In the genomic region with DNA sequence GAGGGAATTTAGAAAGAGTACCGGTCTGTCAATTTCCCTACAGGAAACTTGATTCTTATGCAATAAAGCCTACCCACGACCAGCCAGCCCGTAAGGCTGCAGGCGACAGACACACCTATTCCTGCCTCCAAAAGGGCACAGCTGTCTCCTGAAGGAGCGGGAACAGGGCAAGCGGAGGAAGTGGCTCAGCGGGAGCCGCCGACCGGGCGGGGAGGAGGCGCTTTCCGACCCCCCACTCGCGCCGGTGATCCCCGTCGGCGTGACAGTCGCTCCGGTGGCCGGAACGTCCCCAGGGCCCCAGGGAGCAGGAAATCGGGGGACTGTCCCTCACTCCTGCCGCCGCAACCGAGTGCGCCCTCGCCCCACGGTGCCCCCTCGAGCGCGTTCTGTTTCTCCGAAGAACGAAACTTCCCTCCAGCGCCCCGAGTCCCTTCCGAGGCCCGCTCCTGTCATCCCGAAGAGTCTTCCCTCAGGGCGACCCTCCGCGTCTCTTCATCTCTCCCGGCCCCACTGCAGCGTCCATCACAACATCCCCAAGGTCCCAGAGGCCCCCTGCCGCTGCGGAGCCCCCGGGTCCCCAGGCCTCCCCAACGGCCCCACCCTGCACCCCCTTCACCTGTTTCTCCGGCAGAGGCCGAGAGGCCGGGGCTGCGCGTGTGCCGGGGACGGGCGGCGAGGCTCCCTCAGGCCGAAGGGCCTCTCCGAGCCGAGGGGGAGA, we compare ENCODE assay signal across 1 cellular context.
TF ChIP-seq lines count a peak whose summit lies in the region.

No MANE protein-coding gene starts in this region.

TF ChIP-seq in HEK293, 187 proteins besides CTCF, POLR2A, EP300 and RAD21 (continued from another document and continues in another):
- no peak for TF ChIP-seq ZNF416 (tag by site-specific recombination; IDR thresholded peaks at IDR 0.05)
- TF ChIP-seq, protein P1, sequence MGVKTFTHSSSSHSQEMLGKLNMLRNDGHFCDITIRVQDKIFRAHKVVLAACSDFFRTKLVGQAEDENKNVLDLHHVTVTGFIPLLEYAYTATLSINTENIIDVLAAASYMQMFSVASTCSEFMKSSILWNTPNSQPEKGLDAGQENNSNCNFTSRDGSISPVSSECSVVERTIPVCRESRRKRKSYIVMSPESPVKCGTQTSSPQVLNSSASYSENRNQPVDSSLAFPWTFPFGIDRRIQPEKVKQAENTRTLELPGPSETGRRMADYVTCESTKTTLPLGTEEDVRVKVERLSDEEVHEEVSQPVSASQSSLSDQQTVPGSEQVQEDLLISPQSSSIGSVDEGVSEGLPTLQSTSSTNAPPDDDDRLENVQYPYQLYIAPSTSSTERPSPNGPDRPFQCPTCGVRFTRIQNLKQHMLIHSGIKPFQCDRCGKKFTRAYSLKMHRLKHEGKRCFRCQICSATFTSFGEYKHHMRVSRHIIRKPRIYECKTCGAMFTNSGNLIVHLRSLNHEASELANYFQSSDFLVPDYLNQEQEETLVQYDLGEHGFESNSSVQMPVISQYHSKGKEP (tag by site-specific recombination; IDR thresholded peaks at IDR 0.05), result peak; percentile 4; the same call in 1 of the 2 replicates
- TF ChIP-seq, protein P2, sequence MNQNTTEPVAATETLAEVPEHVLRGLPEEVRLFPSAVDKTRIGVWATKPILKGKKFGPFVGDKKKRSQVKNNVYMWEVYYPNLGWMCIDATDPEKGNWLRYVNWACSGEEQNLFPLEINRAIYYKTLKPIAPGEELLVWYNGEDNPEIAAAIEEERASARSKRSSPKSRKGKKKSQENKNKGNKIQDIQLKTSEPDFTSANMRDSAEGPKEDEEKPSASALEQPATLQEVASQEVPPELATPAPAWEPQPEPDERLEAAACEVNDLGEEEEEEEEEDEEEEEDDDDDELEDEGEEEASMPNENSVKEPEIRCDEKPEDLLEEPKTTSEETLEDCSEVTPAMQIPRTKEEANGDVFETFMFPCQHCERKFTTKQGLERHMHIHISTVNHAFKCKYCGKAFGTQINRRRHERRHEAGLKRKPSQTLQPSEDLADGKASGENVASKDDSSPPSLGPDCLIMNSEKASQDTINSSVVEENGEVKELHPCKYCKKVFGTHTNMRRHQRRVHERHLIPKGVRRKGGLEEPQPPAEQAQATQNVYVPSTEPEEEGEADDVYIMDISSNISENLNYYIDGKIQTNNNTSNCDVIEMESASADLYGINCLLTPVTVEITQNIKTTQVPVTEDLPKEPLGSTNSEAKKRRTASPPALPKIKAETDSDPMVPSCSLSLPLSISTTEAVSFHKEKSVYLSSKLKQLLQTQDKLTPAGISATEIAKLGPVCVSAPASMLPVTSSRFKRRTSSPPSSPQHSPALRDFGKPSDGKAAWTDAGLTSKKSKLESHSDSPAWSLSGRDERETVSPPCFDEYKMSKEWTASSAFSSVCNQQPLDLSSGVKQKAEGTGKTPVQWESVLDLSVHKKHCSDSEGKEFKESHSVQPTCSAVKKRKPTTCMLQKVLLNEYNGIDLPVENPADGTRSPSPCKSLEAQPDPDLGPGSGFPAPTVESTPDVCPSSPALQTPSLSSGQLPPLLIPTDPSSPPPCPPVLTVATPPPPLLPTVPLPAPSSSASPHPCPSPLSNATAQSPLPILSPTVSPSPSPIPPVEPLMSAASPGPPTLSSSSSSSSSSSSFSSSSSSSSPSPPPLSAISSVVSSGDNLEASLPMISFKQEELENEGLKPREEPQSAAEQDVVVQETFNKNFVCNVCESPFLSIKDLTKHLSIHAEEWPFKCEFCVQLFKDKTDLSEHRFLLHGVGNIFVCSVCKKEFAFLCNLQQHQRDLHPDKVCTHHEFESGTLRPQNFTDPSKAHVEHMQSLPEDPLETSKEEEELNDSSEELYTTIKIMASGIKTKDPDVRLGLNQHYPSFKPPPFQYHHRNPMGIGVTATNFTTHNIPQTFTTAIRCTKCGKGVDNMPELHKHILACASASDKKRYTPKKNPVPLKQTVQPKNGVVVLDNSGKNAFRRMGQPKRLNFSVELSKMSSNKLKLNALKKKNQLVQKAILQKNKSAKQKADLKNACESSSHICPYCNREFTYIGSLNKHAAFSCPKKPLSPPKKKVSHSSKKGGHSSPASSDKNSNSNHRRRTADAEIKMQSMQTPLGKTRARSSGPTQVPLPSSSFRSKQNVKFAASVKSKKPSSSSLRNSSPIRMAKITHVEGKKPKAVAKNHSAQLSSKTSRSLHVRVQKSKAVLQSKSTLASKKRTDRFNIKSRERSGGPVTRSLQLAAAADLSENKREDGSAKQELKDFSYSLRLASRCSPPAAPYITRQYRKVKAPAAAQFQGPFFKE (tag by site-specific recombination; IDR thresholded peaks at IDR 0.05; ENCODE audit: borderline replicate concordance), result no peak
- TF ChIP-seq BCL11B (tag by site-specific recombination; IDR thresholded peaks at IDR 0.05; ENCODE audit: low read depth), result peak; percentile 17; the same call in 1 of the 2 replicates
- TF ChIP-seq ZNF791 (tag by site-specific recombination; IDR thresholded peaks at IDR 0.05), result no peak
- TF ChIP-seq ZXDB (tag by site-specific recombination; IDR thresholded peaks at IDR 0.05), result 0 out of 2 replicates have a peak, but pooled peaks have one; percentile 23
- no peak for TF ChIP-seq ZNF768 (tag by site-specific recombination; IDR thresholded peaks at IDR 0.05)
- 0 out of 2 replicates have a peak, but pooled peaks have one; percentile 1 for TF ChIP-seq EGR2 (tag by site-specific recombination; IDR thresholded peaks at IDR 0.05; ENCODE audit: low read depth)
- no peak for TF ChIP-seq BCL11A (tag by site-specific recombination; IDR thresholded peaks at IDR 0.05; ENCODE audit: low read depth)
- TF ChIP-seq, protein P3, sequence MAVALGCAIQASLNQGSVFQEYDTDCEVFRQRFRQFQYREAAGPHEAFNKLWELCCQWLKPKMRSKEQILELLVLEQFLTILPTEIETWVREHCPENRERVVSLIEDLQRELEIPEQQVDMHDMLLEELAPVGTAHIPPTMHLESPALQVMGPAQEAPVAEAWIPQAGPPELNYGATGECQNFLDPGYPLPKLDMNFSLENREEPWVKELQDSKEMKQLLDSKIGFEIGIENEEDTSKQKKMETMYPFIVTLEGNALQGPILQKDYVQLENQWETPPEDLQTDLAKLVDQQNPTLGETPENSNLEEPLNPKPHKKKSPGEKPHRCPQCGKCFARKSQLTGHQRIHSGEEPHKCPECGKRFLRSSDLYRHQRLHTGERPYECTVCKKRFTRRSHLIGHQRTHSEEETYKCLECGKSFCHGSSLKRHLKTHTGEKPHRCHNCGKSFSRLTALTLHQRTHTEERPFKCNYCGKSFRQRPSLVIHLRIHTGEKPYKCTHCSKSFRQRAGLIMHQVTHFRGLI (tag by site-specific recombination; IDR thresholded peaks at IDR 0.05), result no peak
- peak; percentile 88 for TF ChIP-seq ZBTB48 (tag by site-specific recombination; IDR thresholded peaks at IDR 0.05)
- no peak for TF ChIP-seq ZNF239 (tag by site-specific recombination; IDR thresholded peaks at IDR 0.05)
- TF ChIP-seq, protein P4, sequence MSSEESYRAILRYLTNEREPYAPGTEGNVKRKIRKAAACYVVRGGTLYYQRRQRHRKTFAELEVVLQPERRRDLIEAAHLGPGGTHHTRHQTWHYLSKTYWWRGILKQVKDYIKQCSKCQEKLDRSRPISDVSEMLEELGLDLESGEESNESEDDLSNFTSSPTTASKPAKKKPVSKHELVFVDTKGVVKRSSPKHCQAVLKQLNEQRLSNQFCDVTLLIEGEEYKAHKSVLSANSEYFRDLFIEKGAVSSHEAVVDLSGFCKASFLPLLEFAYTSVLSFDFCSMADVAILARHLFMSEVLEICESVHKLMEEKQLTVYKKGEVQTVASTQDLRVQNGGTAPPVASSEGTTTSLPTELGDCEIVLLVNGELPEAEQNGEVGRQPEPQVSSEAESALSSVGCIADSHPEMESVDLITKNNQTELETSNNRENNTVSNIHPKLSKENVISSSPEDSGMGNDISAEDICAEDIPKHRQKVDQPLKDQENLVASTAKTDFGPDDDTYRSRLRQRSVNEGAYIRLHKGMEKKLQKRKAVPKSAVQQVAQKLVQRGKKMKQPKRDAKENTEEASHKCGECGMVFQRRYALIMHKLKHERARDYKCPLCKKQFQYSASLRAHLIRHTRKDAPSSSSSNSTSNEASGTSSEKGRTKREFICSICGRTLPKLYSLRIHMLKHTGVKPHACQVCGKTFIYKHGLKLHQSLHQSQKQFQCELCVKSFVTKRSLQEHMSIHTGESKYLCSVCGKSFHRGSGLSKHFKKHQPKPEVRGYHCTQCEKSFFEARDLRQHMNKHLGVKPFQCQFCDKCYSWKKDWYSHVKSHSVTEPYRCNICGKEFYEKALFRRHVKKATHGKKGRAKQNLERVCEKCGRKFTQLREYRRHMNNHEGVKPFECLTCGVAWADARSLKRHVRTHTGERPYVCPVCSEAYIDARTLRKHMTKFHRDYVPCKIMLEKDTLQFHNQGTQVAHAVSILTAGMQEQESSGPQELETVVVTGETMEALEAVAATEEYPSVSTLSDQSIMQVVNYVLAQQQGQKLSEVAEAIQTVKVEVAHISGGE (tag by site-specific recombination; conservative IDR thresholded peaks at IDR 0.05; ENCODE audit: low read depth), result peak; percentile 58; the same call in 1 of the 2 replicates
- peak; percentile 51 for TF ChIP-seq SP2 (tag by site-specific recombination; IDR thresholded peaks at IDR 0.05)
- no peak for TF ChIP-seq ZNF121 (tag by site-specific recombination; IDR thresholded peaks at IDR 0.05)
- no peak for TF ChIP-seq ZNF677 (tag by site-specific recombination; IDR thresholded peaks at IDR 0.05)
- no peak for TF ChIP-seq ZNF433 (tag by site-specific recombination; IDR thresholded peaks at IDR 0.05; ENCODE audit: low read depth)
- TF ChIP-seq, protein P5, sequence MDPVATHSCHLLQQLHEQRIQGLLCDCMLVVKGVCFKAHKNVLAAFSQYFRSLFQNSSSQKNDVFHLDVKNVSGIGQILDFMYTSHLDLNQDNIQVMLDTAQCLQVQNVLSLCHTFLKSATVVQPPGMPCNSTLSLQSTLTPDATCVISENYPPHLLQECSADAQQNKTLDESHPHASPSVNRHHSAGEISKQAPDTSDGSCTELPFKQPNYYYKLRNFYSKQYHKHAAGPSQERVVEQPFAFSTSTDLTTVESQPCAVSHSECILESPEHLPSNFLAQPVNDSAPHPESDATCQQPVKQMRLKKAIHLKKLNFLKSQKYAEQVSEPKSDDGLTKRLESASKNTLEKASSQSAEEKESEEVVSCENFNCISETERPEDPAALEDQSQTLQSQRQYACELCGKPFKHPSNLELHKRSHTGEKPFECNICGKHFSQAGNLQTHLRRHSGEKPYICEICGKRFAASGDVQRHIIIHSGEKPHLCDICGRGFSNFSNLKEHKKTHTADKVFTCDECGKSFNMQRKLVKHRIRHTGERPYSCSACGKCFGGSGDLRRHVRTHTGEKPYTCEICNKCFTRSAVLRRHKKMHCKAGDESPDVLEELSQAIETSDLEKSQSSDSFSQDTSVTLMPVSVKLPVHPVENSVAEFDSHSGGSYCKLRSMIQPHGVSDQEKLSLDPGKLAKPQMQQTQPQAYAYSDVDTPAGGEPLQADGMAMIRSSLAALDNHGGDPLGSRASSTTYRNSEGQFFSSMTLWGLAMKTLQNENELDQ (tag by site-specific recombination; IDR thresholded peaks at IDR 0.05; ENCODE audit: low read depth), result no peak
- TF ChIP-seq, protein P6, sequence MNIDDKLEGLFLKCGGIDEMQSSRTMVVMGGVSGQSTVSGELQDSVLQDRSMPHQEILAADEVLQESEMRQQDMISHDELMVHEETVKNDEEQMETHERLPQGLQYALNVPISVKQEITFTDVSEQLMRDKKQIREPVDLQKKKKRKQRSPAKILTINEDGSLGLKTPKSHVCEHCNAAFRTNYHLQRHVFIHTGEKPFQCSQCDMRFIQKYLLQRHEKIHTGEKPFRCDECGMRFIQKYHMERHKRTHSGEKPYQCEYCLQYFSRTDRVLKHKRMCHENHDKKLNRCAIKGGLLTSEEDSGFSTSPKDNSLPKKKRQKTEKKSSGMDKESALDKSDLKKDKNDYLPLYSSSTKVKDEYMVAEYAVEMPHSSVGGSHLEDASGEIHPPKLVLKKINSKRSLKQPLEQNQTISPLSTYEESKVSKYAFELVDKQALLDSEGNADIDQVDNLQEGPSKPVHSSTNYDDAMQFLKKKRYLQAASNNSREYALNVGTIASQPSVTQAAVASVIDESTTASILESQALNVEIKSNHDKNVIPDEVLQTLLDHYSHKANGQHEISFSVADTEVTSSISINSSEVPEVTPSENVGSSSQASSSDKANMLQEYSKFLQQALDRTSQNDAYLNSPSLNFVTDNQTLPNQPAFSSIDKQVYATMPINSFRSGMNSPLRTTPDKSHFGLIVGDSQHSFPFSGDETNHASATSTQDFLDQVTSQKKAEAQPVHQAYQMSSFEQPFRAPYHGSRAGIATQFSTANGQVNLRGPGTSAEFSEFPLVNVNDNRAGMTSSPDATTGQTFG (tag by site-specific recombination; IDR thresholded peaks at IDR 0.05; ENCODE audit: borderline replicate concordance), result 0 out of 2 replicates have a peak, but pooled peaks have one; percentile 20
- TF ChIP-seq ZEB2 (tag by site-specific recombination; IDR thresholded peaks at IDR 0.05), result 0 out of 2 replicates have a peak, but pooled peaks have one; percentile 52
- TF ChIP-seq, protein P7, sequence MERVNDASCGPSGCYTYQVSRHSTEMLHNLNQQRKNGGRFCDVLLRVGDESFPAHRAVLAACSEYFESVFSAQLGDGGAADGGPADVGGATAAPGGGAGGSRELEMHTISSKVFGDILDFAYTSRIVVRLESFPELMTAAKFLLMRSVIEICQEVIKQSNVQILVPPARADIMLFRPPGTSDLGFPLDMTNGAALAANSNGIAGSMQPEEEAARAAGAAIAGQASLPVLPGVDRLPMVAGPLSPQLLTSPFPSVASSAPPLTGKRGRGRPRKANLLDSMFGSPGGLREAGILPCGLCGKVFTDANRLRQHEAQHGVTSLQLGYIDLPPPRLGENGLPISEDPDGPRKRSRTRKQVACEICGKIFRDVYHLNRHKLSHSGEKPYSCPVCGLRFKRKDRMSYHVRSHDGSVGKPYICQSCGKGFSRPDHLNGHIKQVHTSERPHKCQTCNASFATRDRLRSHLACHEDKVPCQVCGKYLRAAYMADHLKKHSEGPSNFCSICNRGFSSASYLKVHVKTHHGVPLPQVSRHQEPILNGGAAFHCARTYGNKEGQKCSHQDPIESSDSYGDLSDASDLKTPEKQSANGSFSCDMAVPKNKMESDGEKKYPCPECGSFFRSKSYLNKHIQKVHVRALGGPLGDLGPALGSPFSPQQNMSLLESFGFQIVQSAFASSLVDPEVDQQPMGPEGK (tag by site-specific recombination; IDR thresholded peaks at IDR 0.05), result peak; percentile 85
- TF ChIP-seq SETDB1 (IDR thresholded peaks at IDR 0.05; ENCODE audit: insufficient read length, low read length), result no peak
- TF ChIP-seq ZNF629 (tag by site-specific recombination; IDR thresholded peaks at IDR 0.05), result no peak
- no peak for TF ChIP-seq ZNF211 (tag by site-specific recombination; IDR thresholded peaks at IDR 0.05; ENCODE audit: low read depth)
- no peak; the same call in 1 of the 2 replicates for TF ChIP-seq ZNF366 (tag by site-specific recombination; conservative IDR thresholded peaks at IDR 0.05)
- TF ChIP-seq, protein P8, sequence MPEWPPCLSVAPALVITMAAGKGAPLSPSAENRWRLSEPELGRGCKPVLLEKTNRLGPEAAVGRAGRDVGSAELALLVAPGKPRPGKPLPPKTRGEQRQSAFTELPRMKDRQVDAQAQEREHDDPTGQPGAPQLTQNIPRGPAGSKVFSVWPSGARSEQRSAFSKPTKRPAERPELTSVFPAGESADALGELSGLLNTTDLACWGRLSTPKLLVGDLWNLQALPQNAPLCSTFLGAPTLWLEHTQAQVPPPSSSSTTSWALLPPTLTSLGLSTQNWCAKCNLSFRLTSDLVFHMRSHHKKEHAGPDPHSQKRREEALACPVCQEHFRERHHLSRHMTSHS (tag by site-specific recombination; IDR thresholded peaks at IDR 0.05), result no peak
- no peak for TF ChIP-seq ZNF133 (tag by site-specific recombination; IDR thresholded peaks at IDR 0.05)
- no peak for TF ChIP-seq ZNF354C (tag by site-specific recombination; IDR thresholded peaks at IDR 0.05; ENCODE audit: borderline replicate concordance, low read depth)
- TF ChIP-seq KLF1 (tag by site-specific recombination; IDR thresholded peaks at IDR 0.05), result no peak
- no peak for TF ChIP-seq GLI2 (tag by site-specific recombination; IDR thresholded peaks at IDR 0.05; ENCODE audit: borderline replicate concordance, low read depth)
- TF ChIP-seq ZIC2 (tag by site-specific recombination; IDR thresholded peaks at IDR 0.05), result peak; percentile 87
- no peak for TF ChIP-seq KLF8 (tag by site-specific recombination; IDR thresholded peaks at IDR 0.05)
- no peak for TF ChIP-seq ZNF155 (tag by site-specific recombination; IDR thresholded peaks at IDR 0.05)
